ENCODE assay signal across 1 cellular context in the genomic region with DNA sequence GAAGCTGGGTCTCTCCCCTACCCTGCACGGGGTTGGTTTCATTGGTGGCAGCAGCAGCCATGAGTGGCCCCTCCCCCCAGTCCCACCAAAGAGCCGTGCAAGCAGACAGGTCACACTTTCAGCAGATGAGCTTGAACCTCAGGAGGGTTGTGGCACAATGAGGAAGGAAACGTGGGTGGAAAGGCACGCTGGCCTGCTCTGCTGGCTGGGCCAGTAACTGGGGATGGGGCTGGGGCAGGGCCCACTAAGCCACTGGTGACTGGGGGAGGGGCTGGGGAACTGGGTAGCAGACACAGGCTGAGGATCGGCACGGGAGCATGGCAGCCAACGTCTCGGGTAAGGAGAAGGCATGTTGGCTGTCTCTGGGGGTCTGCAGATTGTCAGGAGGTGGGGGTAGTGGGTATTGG.
TF ChIP-seq lines count a peak whose summit lies in the region.

A gene with protein sequence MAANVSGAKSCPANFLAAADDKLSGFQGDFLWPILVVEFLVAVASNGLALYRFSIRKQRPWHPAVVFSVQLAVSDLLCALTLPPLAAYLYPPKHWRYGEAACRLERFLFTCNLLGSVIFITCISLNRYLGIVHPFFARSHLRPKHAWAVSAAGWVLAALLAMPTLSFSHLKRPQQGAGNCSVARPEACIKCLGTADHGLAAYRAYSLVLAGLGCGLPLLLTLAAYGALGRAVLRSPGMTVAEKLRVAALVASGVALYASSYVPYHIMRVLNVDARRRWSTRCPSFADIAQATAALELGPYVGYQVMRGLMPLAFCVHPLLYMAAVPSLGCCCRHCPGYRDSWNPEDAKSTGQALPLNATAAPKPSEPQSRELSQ (plus strand): TSS at position 289 of the 407 bp plus-strand sequence. CDS start 29 bp downstream, at position 318.

TF ChIP-seq in SK-N-SH, 30 proteins besides CTCF, POLR2A, EP300 and RAD21 (continued from another document):
- TF ChIP-seq, protein P1, sequence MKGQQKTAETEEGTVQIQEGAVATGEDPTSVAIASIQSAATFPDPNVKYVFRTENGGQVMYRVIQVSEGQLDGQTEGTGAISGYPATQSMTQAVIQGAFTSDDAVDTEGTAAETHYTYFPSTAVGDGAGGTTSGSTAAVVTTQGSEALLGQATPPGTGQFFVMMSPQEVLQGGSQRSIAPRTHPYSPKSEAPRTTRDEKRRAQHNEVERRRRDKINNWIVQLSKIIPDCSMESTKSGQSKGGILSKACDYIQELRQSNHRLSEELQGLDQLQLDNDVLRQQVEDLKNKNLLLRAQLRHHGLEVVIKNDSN (IDR thresholded peaks at IDR 0.05; ENCODE audit: borderline replicate concordance, low read depth) = no peak
- TF ChIP-seq TAF1 (IDR thresholded peaks at IDR 0.05; ENCODE audit: borderline replicate concordance, low read depth, low read length) = no peak
